Comparison of ENCODE assay signal across 13 cellular contexts in the genomic region with DNA sequence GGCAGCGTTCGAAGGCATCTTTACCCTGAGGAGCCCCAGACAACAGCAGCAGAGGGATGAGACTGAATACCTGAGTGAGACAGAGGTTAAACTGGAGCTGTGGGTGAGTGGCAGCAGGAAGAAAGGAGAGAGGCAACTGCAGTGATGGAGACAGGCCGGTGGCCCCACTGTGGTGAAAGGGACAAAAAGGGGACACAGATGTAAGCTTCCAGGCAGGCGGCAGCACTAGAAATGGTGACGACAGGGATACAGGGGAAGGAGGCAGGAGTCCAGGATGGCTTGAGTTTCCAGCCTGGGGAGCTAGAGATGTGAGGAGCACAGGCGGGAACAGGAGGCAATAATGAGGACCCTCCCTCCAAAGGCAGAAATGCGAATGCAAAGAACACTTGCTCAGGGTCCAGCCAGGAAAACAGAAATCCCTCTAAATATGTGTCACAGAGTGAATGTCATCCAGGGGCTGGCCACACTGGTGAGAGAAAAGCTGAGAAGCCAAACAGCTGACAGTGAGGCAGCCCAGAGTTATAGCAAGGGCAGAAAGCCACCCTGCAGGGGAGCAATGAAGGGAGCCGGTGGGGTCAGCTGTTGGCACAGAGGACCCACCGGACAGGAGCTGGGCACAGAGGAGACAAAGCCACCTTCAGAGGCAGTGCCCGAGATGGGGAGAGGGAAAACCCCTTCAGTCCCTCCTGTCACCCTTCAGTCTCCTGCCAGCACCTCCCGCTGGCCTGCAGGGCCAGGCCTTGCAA.
A peak's percentile ranks its signal among the peaks of the same experiment; 100 is the strongest.
DNase-seq lines count a peak whose midpoint lies in the region; ATAC-seq, FAIRE-seq and TF ChIP-seq lines count a peak whose summit lies in the region.
"Had no signal": no experiment of that assay in that cellular context is flagged by ENCODE, and none has a peak within 500 bp of the region (broad histone marks: within the 10 kb centered on the region; RNA-seq: fewer than 3 reads in every experiment).

No MANE protein-coding gene starts in this region.

- H3K36me3 ChIP-seq in GM23248 (ENCODE audit: low read depth) (peaks cover 19% of the 10 kb centered on the region), small intestine (ENCODE audit: control insufficient read depth in 2 of 2, insufficient read depth in 2 of 2, low read length in 2 of 2) (peaks cover 16 to 23% of the 10 kb centered on the region in 2 donors)

- no peak overlapping the region for H3K9ac ChIP-seq in GM23248

- H3K4me2 ChIP-seq in GM23248 (ENCODE audit: unreplicated experiment) = peak overlapping the region; percentile 36

- no peak for FAIRE-seq in small intestine (lab: Jason Lieb, UNC)
- FAIRE-seq: TTC549 had no signal

- no peaks in the 10 kb centered on the region for H3K9me2 ChIP-seq in GM23248 (ENCODE audit: insufficient read depth)

- WGBS in GM23248 (ENCODE audit: low coverage in 1 of 2, low lambda C conversion rate in 2 of 2, missing lambda C conversion rate in 2 of 2), 2 experiments = 65 to 71% methylated on average over 10 to 11 of the region's 11 CpGs
- WGBS in right cardiac atrium = 65% methylated on average over 11 of the region's 11 CpGs
- 84 to 88% (median 86%) methylated on average over 11 of the region's 11 CpGs for WGBS in small intestine, 3 donors

- no peak overlapping the region for H2AFZ ChIP-seq in GM23248

- no peaks in the 10 kb centered on the region for H3K9me3 ChIP-seq in GM23248 (ENCODE audit: low read depth)
- H3K9me3 ChIP-seq in right cardiac atrium (ENCODE audit: control insufficient read depth, low read length) = no peaks in the 10 kb centered on the region
- H3K9me3 ChIP-seq in small intestine (ENCODE audit: control insufficient read depth, low read depth) = no peaks in the 10 kb centered on the region
- H3K9me3 ChIP-seq: Peyer's patch, thoracic aorta had no signal

- DNase-seq in GM23248 = no peak
- DNase-seq in right cardiac atrium = peak in 1 of 3 donors; percentile 52
- DNase-seq in retina = peak; percentile 16
- DNase-seq in globus pallidus (ENCODE audit: low spot score) = no peak
- DNase-seq in small intestine = no peak
- DNase-seq in effector CD4-positive, alpha-beta T cell = no peak
- DNase-seq: NCI-H1436 had no signal

- H3K4me1 ChIP-seq in GM23248 (ENCODE audit: insufficient read depth) (peaks cover 21% of the 10 kb centered on the region), right cardiac atrium (ENCODE audit: control insufficient read depth, insufficient read depth, low read length) (peaks cover 14% of the 10 kb centered on the region), small intestine (ENCODE audit: control insufficient read depth in 2 of 2, insufficient read depth in 1 of 2, low read depth in 1 of 2, low read length in 1 of 2) (peaks cover 0 to 5% of the 10 kb centered on the region in 2 donors)

- H3K4me3 ChIP-seq in GM23248 (no peak overlapping the region), right cardiac atrium (ENCODE audit: low read length) (no peak overlapping the region), small intestine (ENCODE audit: low read depth in 1 of 2, low read length in 2 of 2) (no peak overlapping the region)
- H3K4me3 ChIP-seq: lung, Peyer's patch, thoracic aorta had no signal

- intact Hi-C loops in right cardiac atrium (cut with DNase I) = loop anchor here in 1 of 4 donors (10.0 kb wide), 1 partner anchor 97 kb away; no protein-coding TSS in a partner anchor

- no peaks in the 10 kb centered on the region; the same call in 1 of the 2 replicates for H3K79me2 ChIP-seq in GM23248 (ENCODE audit: insufficient read depth)

- in situ Hi-C loops in GM23248 (cut with MboI) = no loop called here

- TF ChIP-seq CTCF in VCaP (conservative IDR thresholded peaks at IDR 0.05) = no peak

- H3K27ac ChIP-seq in GM23248 (0 out of 2 replicates have a peak overlapping the region, but pooled peaks have one; percentile 15), VCaP (peak overlapping the region; percentile 99), right cardiac atrium (ENCODE audit: low read length) (peak overlapping the region; percentile 40), small intestine (ENCODE audit: low read depth in 1 of 2, low read length in 1 of 2) (no peak overlapping the region)
- H3K27ac ChIP-seq: thoracic aorta had no signal

- peaks cover 28% of the 10 kb centered on the region for H3F3A ChIP-seq in GM23248 (ENCODE audit: insufficient read depth)

- H3K27me3 ChIP-seq in GM23248 (replicated peaks; ENCODE audit: insufficient read depth) (no peaks in the 10 kb centered on the region), right cardiac atrium (ENCODE audit: control insufficient read depth, insufficient read depth) (no peaks in the 10 kb centered on the region), small intestine (ENCODE audit: control insufficient read depth in 2 of 2, insufficient read depth in 2 of 2, low read length in 2 of 2) (no peaks in the 10 kb centered on the region)
- H3K27me3 ChIP-seq: Peyer's patch had no signal

- H4K20me1 ChIP-seq in GM23248 (ENCODE audit: insufficient read depth) = no peaks in the 10 kb centered on the region

- ATAC-seq in right cardiac atrium = peak in 1 of 2 donors; percentile 5
- no peak for ATAC-seq in GM19395 (IDR thresholded peaks at IDR 0.05; ENCODE audit: unreplicated experiment)

Comparison
In these comparisons a context has a peak if more than half of its experiments do, and no peak if none do; other contexts are left out.
1. H3K27ac ChIP-seq: peak in GM23248 (single experiment), VCaP (single experiment) and right cardiac atrium (single experiment); none in small intestine (0 of 2).